8 cellular contexts compared by ENCODE assay signal in the genomic region with DNA sequence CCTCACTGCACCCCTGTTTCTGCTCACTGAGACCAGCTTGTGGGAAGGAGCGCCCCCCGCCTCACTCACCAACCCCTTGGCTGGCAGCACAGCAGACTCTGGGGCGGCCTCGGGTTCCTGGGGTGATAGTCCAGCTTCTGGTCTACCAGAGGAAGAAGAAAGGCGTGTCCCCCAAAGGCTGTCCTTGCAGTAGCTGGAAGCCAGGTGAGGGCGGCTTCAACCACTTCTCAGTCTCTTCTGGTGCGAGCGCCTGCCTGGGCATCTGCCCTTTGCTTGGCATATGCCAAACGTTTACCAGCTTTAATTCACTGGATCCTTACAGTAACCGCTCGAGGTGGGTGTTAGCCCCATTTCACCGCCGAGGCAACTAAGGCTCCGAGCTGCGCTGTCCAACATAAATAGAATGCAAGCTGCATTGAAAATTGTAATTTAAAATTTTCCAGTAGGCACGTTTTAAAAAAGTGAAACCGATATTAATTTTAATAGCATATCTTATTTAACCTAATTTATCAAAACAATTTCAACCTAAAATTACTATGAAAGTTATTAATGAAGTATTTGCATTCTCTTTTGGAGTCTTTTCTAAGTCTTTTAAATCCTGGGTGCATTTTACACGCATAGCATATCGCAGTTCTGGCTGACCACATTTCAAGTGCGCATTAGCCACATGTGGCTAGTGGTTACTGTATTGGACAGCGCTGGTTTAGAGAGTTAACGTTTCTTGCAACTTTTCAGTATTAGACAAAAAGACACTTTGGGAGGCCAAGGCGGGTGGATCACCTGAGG. TPM values are rescaled to one million over a fixed set of nuclear protein-coding genes. Genes with fewer than 3 reads are reported as not detected.
DNase-seq lines count a peak whose midpoint lies in the region; ATAC-seq and TF ChIP-seq lines count a peak whose summit lies in the region.

No MANE protein-coding gene starts in this region.

- no peaks in the 10 kb centered on the region for H3K9me3 ChIP-seq in mammary epithelial cell (replicated peaks; ENCODE audit: insufficient read depth, low read length)

- H3K27me3 ChIP-seq in mammary epithelial cell (ENCODE audit: insufficient read depth, low read length) = no peaks in the 10 kb centered on the region

- peaks cover 48% of the 10 kb centered on the region for H3K79me2 ChIP-seq in mammary epithelial cell (ENCODE audit: insufficient read depth, low read length)

- H4K20me1 ChIP-seq in mammary epithelial cell (ENCODE audit: insufficient read depth, low read length) = no peaks in the 10 kb centered on the region

- ATAC-seq in HG03432 (IDR thresholded peaks at IDR 0.05; ENCODE audit: unreplicated experiment) = peak; percentile 33

- in situ Hi-C loops in mammary epithelial cell (cut with MboI; ENCODE audit: low sequenced_read_pairs in 2 of 2) = no loop called here

- intact Hi-C loops in mammary epithelial cell (cut with micrococcal nuclease) = loop anchor here (1.0 to 10.0 kb wide), 7 partner anchors 65 to 375 kb away; partner anchors contain the start of genes PRORP, PSMA6 and SRP54

- TSS peak; percentile 43 for BruUV-seq in mammary epithelial cell (replicated peaks; lab: Mats Ljungman, UMichigan)

- peak overlapping the region; percentile 88 to 98 (median 91) for H3K4me3 ChIP-seq in mammary epithelial cell (replicated peaks in 1 of 3; ENCODE audit: insufficient read depth in 1 of 3, low read depth in 2 of 3, low read length in 3 of 3)

- peak overlapping the region; percentile 92 for H3K9ac ChIP-seq in mammary epithelial cell (ENCODE audit: insufficient read depth, low read length)

- H3K27ac ChIP-seq in mammary epithelial cell (ENCODE audit: insufficient read depth, low read depth, low read length) = peak overlapping the region; percentile 86

- peak overlapping the region; percentile 82 for H3K4me2 ChIP-seq in mammary epithelial cell (ENCODE audit: insufficient read depth, low read depth, low read length)

- H3K36me3 ChIP-seq in mammary epithelial cell (ENCODE audit: insufficient read depth, low read length) = peaks cover 6% of the 10 kb centered on the region

- CTCF ChIA-PET in mammary epithelial cell (lab: Charles Lee; ENCODE audit: low non-redundant PET) = no interaction called here

- H3K4me1 ChIP-seq in mammary epithelial cell (ENCODE audit: insufficient read depth, low read length) = peaks cover 11% of the 10 kb centered on the region

- dilution Hi-C loops in mammary epithelial cell (cut with HindIII; ENCODE audit: low sequenced_read_pairs) = loop anchor here (5.0 kb wide), 1 partner anchor 75 kb away; the partner anchor contains the start of genes PPP2R3C and PRORP

- 24% methylated on average over 20 of the region's 23 CpGs for WGBS in mammary epithelial cell (ENCODE audit: low coverage, missing lambda C conversion rate)

- DNase-seq in DMS79 (lab: John Stamatoyannopoulos, UW) = peak; percentile 69
- DNase-seq in GM19240 (ENCODE audit: insufficient read length, low spot score) = peak; percentile 21
- DNase-seq in OCI-M2 (lab: John Stamatoyannopoulos, UW; ENCODE audit: unreplicated experiment) = peak; percentile 64
- no peak for DNase-seq in mammary epithelial cell
- DNase-seq in left kidney (ENCODE audit: low read depth, low spot score) = peak; percentile 78
- DNase-seq in stromal cell of bone marrow (ENCODE audit: low read depth) = peak; percentile 8
- DNase-seq in epidermal melanocyte (ENCODE audit: insufficient read length, low spot score) = no peak

- H2AFZ ChIP-seq in mammary epithelial cell (ENCODE audit: low read depth, low read length) = peak overlapping the region; percentile 91

- TF ChIP-seq CTCF in mammary epithelial cell (conservative IDR thresholded peaks at IDR 0.05 in 1 of 2, IDR thresholded peaks at IDR 0.05 in 1 of 2; ENCODE audit: extremely low read depth in 1 of 2, insufficient read depth in 1 of 2, low read depth in 1 of 2, low read length in 2 of 2) = peak in 1 of 2 donors; percentile 5

RNA-seq across cellular contexts. Expression of gene FAM177A1, which starts 0.9 kb away (rescaled TPM):
- total RNA-seq in mammary epithelial cell = 10 to 100 TPM; 30.2 to 84.2 TPM
- polyA plus RNA-seq in mammary epithelial cell = 26.3 TPM
- polyA minus RNA-seq in mammary epithelial cell = 5.6 TPM

Comparison
In these comparisons a context has a peak if more than half of its experiments do, and no peak if none do; other contexts are left out.
1. DNase-seq: peak in DMS79 (single experiment), GM19240 (single experiment), OCI-M2 (single experiment), left kidney (single experiment) and stromal cell of bone marrow (single experiment); none in mammary epithelial cell (single experiment) and epidermal melanocyte (single experiment).